In the genomic region with DNA sequence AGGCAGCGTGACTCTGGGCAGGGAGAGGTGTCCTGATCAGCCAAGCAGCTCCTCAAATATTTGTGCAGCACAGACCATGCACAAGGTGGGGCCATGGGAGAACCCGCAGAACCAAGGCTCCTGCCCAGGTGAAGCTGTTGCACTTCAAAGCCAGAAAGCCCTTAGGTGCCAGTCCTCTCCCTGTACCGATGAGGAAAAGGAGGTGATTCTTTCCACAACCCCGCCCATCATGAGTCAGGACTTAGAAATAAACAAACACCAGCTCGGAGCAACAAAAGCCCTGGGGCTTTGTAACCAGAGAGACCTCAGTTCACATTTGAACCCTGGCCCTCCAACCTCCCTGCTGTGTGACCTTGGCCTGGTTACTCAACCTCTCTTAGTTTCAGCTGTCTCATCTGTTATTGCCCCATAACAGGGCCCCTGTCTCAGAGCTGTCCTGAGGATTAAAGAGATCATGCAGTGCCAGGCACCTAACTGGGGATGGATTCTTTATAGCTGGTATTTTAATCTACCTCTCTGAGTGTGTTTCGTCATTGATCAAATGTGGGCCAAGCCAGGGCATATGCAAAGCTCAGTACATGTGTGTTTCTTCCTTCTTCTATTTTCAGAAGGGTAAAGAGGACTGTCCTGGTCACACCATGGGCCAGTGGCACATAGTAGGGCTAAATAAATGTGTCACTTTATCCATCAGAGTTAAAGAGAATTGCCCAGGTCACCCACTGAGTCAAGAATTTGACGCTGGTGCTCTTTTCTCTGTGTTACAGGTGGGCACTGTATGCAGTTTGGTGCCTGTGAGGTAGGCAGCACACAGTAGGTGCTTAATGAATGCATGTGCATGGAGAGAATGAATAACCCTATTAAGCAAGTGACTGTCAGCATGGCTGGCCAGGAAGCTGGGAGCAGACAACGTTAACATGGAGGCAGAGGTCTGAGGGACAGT, we compare ENCODE assay signal across 12 cellular contexts. TPM values are rescaled to one million over a fixed set of nuclear protein-coding genes. Genes with fewer than 3 reads are reported as not detected.
DNase-seq lines count a peak whose midpoint lies in the region; ATAC-seq and TF ChIP-seq lines count a peak whose summit lies in the region.
"Had no signal": no experiment of that assay in that cellular context is flagged by ENCODE, and none has a peak within 500 bp of the region (broad histone marks: within the 10 kb centered on the region; RNA-seq: fewer than 3 reads in every experiment).

No MANE protein-coding gene starts in this region.

- no peak overlapping the region for H3K4me3 Mint-ChIP-seq in Caco-2 (ENCODE audit: unreplicated experiment)
- H3K4me3 Mint-ChIP-seq: activated B cell treated with CpG ODN at 0.5 μM for 24 hours had no signal

- H3K79me1 ChIP-seq in IMR-90 (ENCODE audit: low read depth in 1 of 2, low read length in 2 of 2) = no peaks in the 10 kb centered on the region

- H3K36me3 ChIP-seq in Caco-2 (ENCODE audit: control insufficient read depth, insufficient read depth, low read length) (no peaks in the 10 kb centered on the region), IMR-90 (ENCODE audit: control insufficient read depth, insufficient read depth, low read length) (no peaks in the 10 kb centered on the region), body of pancreas (replicated peaks in 1 of 2; ENCODE audit: insufficient read depth in 1 of 2, low read depth in 2 of 2) (no peaks in the 10 kb centered on the region), right lobe of liver (no peaks in the 10 kb centered on the region)
- H3K36me3 ChIP-seq in effector memory CD4-positive, alpha-beta T cell (ENCODE audit: control insufficient read depth, insufficient read depth, low read length) = no peaks in the 10 kb centered on the region

- H2BK20ac ChIP-seq in IMR-90 (ENCODE audit: low read depth, low read length) = no peak overlapping the region

- peaks cover 4% of the 10 kb centered on the region; the same call in 1 of the 2 replicates for H3K9me1 ChIP-seq in IMR-90 (ENCODE audit: insufficient read depth, low read length)

- H3K4me3 ChIP-seq in Caco-2 (ENCODE audit: low read depth, low read length) (no peak overlapping the region), IMR-90 (ENCODE audit: insufficient read depth, low read depth, low read length) (no peak overlapping the region), body of pancreas (no peak overlapping the region), right lobe of liver (no peak overlapping the region)
- no peak overlapping the region for H3K4me3 ChIP-seq in effector memory CD4-positive, alpha-beta T cell (ENCODE audit: insufficient read depth, low read depth, low read length, poor library complexity, severe bottlenecking)
- H3K4me3 ChIP-seq: coronary artery had no signal

- H3K18ac ChIP-seq in IMR-90 (ENCODE audit: low read depth, low read length) = no peak overlapping the region

- dilution Hi-C loops in IMR-90 (cut with HindIII; ENCODE audit: low sequenced_read_pairs, unreplicated experiment) = no loop called here

- 83% methylated on average over 1 of the region's 8 CpGs; no CpG with 5 or more reads in 1 of the 2 experiments for WGBS in IMR-90 (ENCODE audit: extremely low coverage in 2 of 2, insufficient read length in 1 of 2), 2 experiments
- WGBS in body of pancreas, 2 donors = 43 to 57% methylated on average over 7 to 8 of the region's 8 CpGs
- 43% methylated on average over 1 of the region's 8 CpGs for WGBS in right lobe of liver (ENCODE audit: insufficient coverage, low coverage, low lambda C conversion rate, missing lambda C conversion rate)

- no peak overlapping the region for H3K56ac ChIP-seq in IMR-90 (ENCODE audit: extremely low read depth, insufficient read depth, low read length)

- H4K20me1 ChIP-seq in IMR-90 (ENCODE audit: insufficient read depth, low read length) = 0 out of 2 replicates have a peak, but pooled peaks cover 5% of the 10 kb centered on the region

- intact Hi-C loops in Caco-2 (cut with micrococcal nuclease; ENCODE audit: unreplicated experiment) (no loop called here), IMR-90 (cut with micrococcal nuclease) (no loop called here), body of pancreas (cut with DNase I) (no loop called here), right lobe of liver (cut with DNase I) (no loop called here)

- H2BK120ac ChIP-seq in IMR-90 (ENCODE audit: low read depth, low read length) = no peak overlapping the region

- POLR2A ChIA-PET in Caco-2 (lab: Charles Lee) (no interaction called here), IMR-90 (lab: Charles Lee; ENCODE audit: unreplicated experiment) (no interaction called here)

- no peak for TF ChIP-seq CTCF in Caco-2 (IDR thresholded peaks at IDR 0.05; ENCODE audit: insufficient read depth in 1 of 2, low read depth in 1 of 2, low read length in 1 of 2, severe bottlenecking in 1 of 2, unreplicated experiment in 1 of 2)
- no peak for TF ChIP-seq CTCF in IMR-90 (conservative IDR thresholded peaks at IDR 0.05; ENCODE audit: low read depth, low read length)
- no peak for TF ChIP-seq CTCF in body of pancreas (IDR thresholded peaks at IDR 0.05)
- TF ChIP-seq CTCF in right lobe of liver (IDR thresholded peaks at IDR 0.05) = no peak

- no peak overlapping the region for H2AK5ac ChIP-seq in IMR-90 (ENCODE audit: low read depth, low read length)

- H3K36me3 Mint-ChIP-seq in Caco-2 (ENCODE audit: insufficient read depth, unreplicated experiment) = no peaks in the 10 kb centered on the region

- DNase-seq in Caco-2 = peak; percentile 58 to 61
- DNase-seq in IMR-90 = peak; percentile 20
- DNase-seq in body of pancreas = peak in 3 of 4 donors; percentile 9 to 24 (median 14)
- peak; percentile 32 to 69 (median 64) for DNase-seq in right lobe of liver
- no peak for DNase-seq in activated CD4-positive, CD25-positive, alpha-beta regulatory T cell treated with anti-CD3 and anti-CD28 coated beads, Interleukin-2, amount 50 U/mL, for 72 hours
- DNase-seq in effector memory CD4-positive, alpha-beta T cell = no peak
- DNase-seq: activated B cell treated with CpG ODN at 0.5 μM for 24 hours, GF-D8 had no signal

- no peak overlapping the region for H3K27ac ChIP-seq in IMR-90 (ENCODE audit: insufficient read depth, low read length)
- peak overlapping the region in 1 of 4 donors; percentile 11 for H3K27ac ChIP-seq in body of pancreas
- peak overlapping the region in 1 of 3 donors; percentile 47 for H3K27ac ChIP-seq in right lobe of liver
- H3K27ac ChIP-seq in effector memory CD4-positive, alpha-beta T cell (ENCODE audit: insufficient read depth, low read length, poor library complexity, severe bottlenecking) = no peak overlapping the region
- H3K27ac ChIP-seq: coronary artery, KMS-11 had no signal

- BruUV-seq in Caco-2 (replicated peaks; lab: Mats Ljungman, UMichigan) (no TSS peak), IMR-90 (replicated peaks; lab: Mats Ljungman, UMichigan) (no TSS peak)

- peaks cover 10% of the 10 kb centered on the region for H3K4me1 ChIP-seq in Caco-2
- H3K4me1 ChIP-seq in IMR-90 (ENCODE audit: control insufficient read depth, insufficient read depth, low read length) = peaks cover 3% of the 10 kb centered on the region; the same call in 1 of the 2 replicates
- H3K4me1 ChIP-seq in body of pancreas = peaks cover 10% of the 10 kb centered on the region
- peaks cover 0 to 19% (median 0%) of the 10 kb centered on the region in 4 donors for H3K4me1 ChIP-seq in right lobe of liver
- H3K4me1 ChIP-seq in effector memory CD4-positive, alpha-beta T cell (ENCODE audit: control insufficient read depth, insufficient read depth, low read length, poor library complexity, severe bottlenecking) = no peaks in the 10 kb centered on the region

- peak; percentile 64 for ATAC-seq in IMR-90 (ENCODE audit: low read depth)
- no peak for ATAC-seq in body of pancreas
- peak; percentile 65 to 94 (median 89) for ATAC-seq in right lobe of liver
- ATAC-seq in HG02970 (IDR thresholded peaks at IDR 0.05; ENCODE audit: low FRiP score, unreplicated experiment) = no peak
- ATAC-seq in GM18502 (IDR thresholded peaks at IDR 0.05; ENCODE audit: poor library complexity, unreplicated experiment) = no peak

- H3K9me3 ChIP-seq in Caco-2 (no peaks in the 10 kb centered on the region), IMR-90 (ENCODE audit: control insufficient read depth, insufficient read depth, low read length) (no peaks in the 10 kb centered on the region), body of pancreas (no peaks in the 10 kb centered on the region), right lobe of liver (no peaks in the 10 kb centered on the region)
- H3K9me3 ChIP-seq in effector memory CD4-positive, alpha-beta T cell (ENCODE audit: control insufficient read depth, low read length) = no peaks in the 10 kb centered on the region

- no peaks in the 10 kb centered on the region for H3K27me3 ChIP-seq in Caco-2 (replicated peaks; ENCODE audit: control insufficient read depth, insufficient read depth, low read length)
- peaks cover 53% of the 10 kb centered on the region for H3K27me3 ChIP-seq in IMR-90 (ENCODE audit: control insufficient read depth, insufficient read depth, low read length)
- no peaks in the 10 kb centered on the region for H3K27me3 ChIP-seq in body of pancreas
- H3K27me3 ChIP-seq in right lobe of liver = no peaks in the 10 kb centered on the region
- no peaks in the 10 kb centered on the region for H3K27me3 ChIP-seq in effector memory CD4-positive, alpha-beta T cell (replicated peaks; ENCODE audit: control insufficient read depth, insufficient read depth, low read length, poor library complexity, severe bottlenecking)

- no peak overlapping the region for H4K5ac ChIP-seq in IMR-90 (ENCODE audit: low read depth, low read length)

- H2BK5ac ChIP-seq in IMR-90 (ENCODE audit: low read depth, low read length, poor library complexity, severe bottlenecking) = no peak overlapping the region

- no peak overlapping the region; the same call in 1 of the 2 replicates for H3K4me2 ChIP-seq in IMR-90 (ENCODE audit: low read depth, low read length)
- H3K4me2 ChIP-seq: KMS-11 had no signal

- no peak for TF ChIP-seq POLR2A in IMR-90 (IDR thresholded peaks at IDR 0.05; ENCODE audit: low read depth, low read length)
- TF ChIP-seq POLR2A in body of pancreas (IDR thresholded peaks at IDR 0.05) = no peak
- TF ChIP-seq POLR2A in right lobe of liver (IDR thresholded peaks at IDR 0.05) = no peak

- H4K91ac ChIP-seq in IMR-90 (ENCODE audit: insufficient read depth, low read depth, low read length) = no peak overlapping the region

- no peak overlapping the region for H3K9ac ChIP-seq in IMR-90 (ENCODE audit: low read depth, low read length)
- H3K9ac ChIP-seq: KMS-11 had no signal

- no peak overlapping the region for H4K8ac ChIP-seq in IMR-90 (ENCODE audit: low read depth in 2 of 2, low read length in 2 of 2)

- CTCF ChIA-PET in Caco-2 (lab: Charles Lee) (interaction anchor here (0.7 to 1.1 kb wide), 2 partner anchors 12 to 244 kb away, joined by 3 read pairs; no protein-coding TSS in a partner anchor), IMR-90 (lab: Yijun Ruan, JAX) (no interaction called here)

- H2AK9ac ChIP-seq in IMR-90 (replicated peaks; ENCODE audit: low read depth, low read length, poor library complexity) = no peak overlapping the region

- no peak overlapping the region for H3K4ac ChIP-seq in IMR-90 (ENCODE audit: low read depth, low read length)

- H3K27me3 Mint-ChIP-seq in Caco-2 (ENCODE audit: insufficient read depth, unreplicated experiment) = no peaks in the 10 kb centered on the region

- in situ Hi-C loops in IMR-90 (cut with MboI; ENCODE audit: low sequenced_read_pairs) = no loop called here

- H3K9me3 Mint-ChIP-seq in Caco-2 (ENCODE audit: unreplicated experiment) = no peaks in the 10 kb centered on the region
- H3K9me3 Mint-ChIP-seq: activated B cell treated with CpG ODN at 0.5 μM for 24 hours had no signal

- no peak overlapping the region for H2AFZ ChIP-seq in IMR-90 (replicated peaks; ENCODE audit: low read length, poor library complexity)

- H2BK15ac ChIP-seq in IMR-90 (ENCODE audit: low read depth, low read length) = no peak overlapping the region

- TF ChIP-seq RAD21 in IMR-90 (IDR thresholded peaks at IDR 0.05; ENCODE audit: low read length) = no peak

- no peak overlapping the region for H3K23ac ChIP-seq in IMR-90 (ENCODE audit: low read depth, low read length)

- H3K4me1 Mint-ChIP-seq in Caco-2 (ENCODE audit: low read depth, unreplicated experiment) = peaks cover 21% of the 10 kb centered on the region
- H3K4me1 Mint-ChIP-seq: activated B cell treated with CpG ODN at 0.5 μM for 24 hours had no signal

- no peak overlapping the region for H3K14ac ChIP-seq in IMR-90 (replicated peaks; ENCODE audit: low read depth, low read length)

- H3K27ac Mint-ChIP-seq in Caco-2 (ENCODE audit: unreplicated experiment) = peak overlapping the region; percentile 73
- H3K27ac Mint-ChIP-seq: activated B cell treated with CpG ODN at 0.5 μM for 24 hours had no signal

RNA-seq across cellular contexts. Expression of a gene that starts 1.4 kb away (rescaled TPM):
- total RNA-seq in Caco-2 (2022) (not detected in 2 replicates), IMR-90 (2012; rRNA removed) (not detected in 2 replicates), body of pancreas (not detected), right lobe of liver (under 1 TPM in 2 of 6 experiments, not detected in 4; 0.44 to 0.57 TPM)
- polyA plus RNA-seq in IMR-90 (2012; rRNA removed) = not detected in 2 replicates
- not detected in 2 replicates for polyA plus RNA-seq in IMR-90 (2012; cell fraction: cytosol; rRNA removed)
- not detected in 2 replicates for polyA plus RNA-seq in IMR-90 (2012; cell fraction: nucleus; rRNA removed; ENCODE audit: low replicate concordance)
- total RNA-seq: activated B cell treated with CpG ODN at 0.5 μM for 24 hours had no signal

RNA-seq across cellular contexts. Expression of a gene that starts 36.4 kb away (rescaled TPM):
- total RNA-seq in Caco-2 (2022) (116 TPM in 2 replicates), IMR-90 (2012; rRNA removed) (199 and 241 TPM in 2 replicates), body of pancreas (100 to 1,000 TPM in 1 of 2 donors, 10 to 100 TPM in 1; 89.5 to 131 TPM), right lobe of liver (100 to 1,000 TPM; 133 to 379 (median 280) TPM)
- polyA plus RNA-seq in IMR-90 (2012; rRNA removed) = 226 and 239 TPM in 2 replicates
- polyA plus RNA-seq in IMR-90 (2012; cell fraction: cytosol; rRNA removed) = 204 and 263 TPM in 2 replicates
- polyA plus RNA-seq in IMR-90 (2012; cell fraction: nucleus; rRNA removed; ENCODE audit: low replicate concordance) = 38.7 and 107 TPM in 2 replicates

RNA-seq across cellular contexts. Expression of a gene that starts 36.8 kb away (rescaled TPM):
- total RNA-seq in Caco-2 (2022) = 1.9 and 3.2 TPM in 2 replicates
- 3.1 and 3.2 TPM in 2 replicates for total RNA-seq in IMR-90 (2012; rRNA removed)
- polyA plus RNA-seq in IMR-90 (2012; rRNA removed) = 2.4 TPM in 2 replicates
- 1.1 TPM in 2 replicates for polyA plus RNA-seq in IMR-90 (2012; cell fraction: cytosol; rRNA removed)
- 1.4 and 3.1 TPM in 2 replicates for polyA plus RNA-seq in IMR-90 (2012; cell fraction: nucleus; rRNA removed; ENCODE audit: low replicate concordance)
- total RNA-seq in body of pancreas = 1 to 10 TPM; 1.3 to 2.9 TPM
- total RNA-seq in right lobe of liver = 1 to 10 TPM; 1.2 to 2.9 (median 1.8) TPM

Comparison
In these comparisons a context has a peak if more than half of its experiments do, and no peak if none do; other contexts are left out.
1. DNase-seq: peak in Caco-2 (2 of 2), IMR-90 (single experiment), body of pancreas (3 of 4) and right lobe of liver (3 of 3); none in activated CD4-positive, CD25-positive, alpha-beta regulatory T cell treated with anti-CD3 and anti-CD28 coated beads, Interleukin-2, amount 50 U/mL, for 72 hours (single experiment) and effector memory CD4-positive, alpha-beta T cell (0 of 3).
2. ATAC-seq: peak in IMR-90 (single experiment) and right lobe of liver (4 of 4); none in body of pancreas (single experiment), HG02970 (single experiment) and GM18502 (single experiment).